Comparison of ENCODE assay signal across 8 cellular contexts in the genomic region with DNA sequence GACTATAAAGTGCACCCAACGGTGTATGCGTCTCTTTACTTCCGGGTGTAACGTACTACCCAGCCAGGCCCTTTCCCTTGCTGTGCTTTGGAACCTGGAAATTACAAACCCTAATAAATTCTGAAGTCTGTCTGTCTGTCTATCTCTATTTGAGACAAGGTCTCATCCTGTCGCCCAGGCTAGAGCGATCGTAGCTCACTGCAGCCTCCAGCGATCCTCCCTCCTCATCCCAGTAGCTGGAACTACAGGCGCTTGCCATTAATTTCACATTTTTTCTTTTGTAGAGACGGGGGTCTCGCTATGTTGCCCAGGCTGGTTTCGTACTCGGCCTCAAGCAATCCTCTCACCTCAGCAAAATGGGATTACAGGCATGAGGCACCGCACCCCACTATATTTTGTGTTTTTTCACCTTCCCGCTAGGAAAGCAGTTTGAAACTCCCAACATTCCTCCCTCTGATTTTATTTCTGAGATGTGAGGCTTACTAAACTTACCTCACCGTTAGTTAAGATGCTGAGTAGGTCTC. TPM values are rescaled to one million over a fixed set of nuclear protein-coding genes. Genes with fewer than 3 reads are reported as not detected.
DNase-seq lines count a peak whose midpoint lies in the region; ATAC-seq, FAIRE-seq and TF ChIP-seq lines count a peak whose summit lies in the region.

No MANE protein-coding gene starts in this region.

- BruUV-seq in endothelial cell of umbilical vein (replicated peaks; lab: Mats Ljungman, UMichigan): no TSS peak

- no peak for TF ChIP-seq POLR2A in endothelial cell of umbilical vein (IDR thresholded peaks at IDR 0.05; ENCODE audit: low read depth, low read length)

- H3K9me3 ChIP-seq in OCI-LY1 (ENCODE audit: low read length) (no peaks in the 10 kb centered on the region), endothelial cell of umbilical vein (replicated peaks; ENCODE audit: control insufficient read depth, insufficient read depth, low read length) (no peaks in the 10 kb centered on the region), neural cell (ENCODE audit: low read length) (no peaks in the 10 kb centered on the region)

- TF ChIP-seq EP300 in neural cell (conservative IDR thresholded peaks at IDR 0.05; ENCODE audit: poor library complexity, severe bottlenecking): no peak

- no peak for TF ChIP-seq CTCF in OCI-LY1 (IDR thresholded peaks at IDR 0.05; ENCODE audit: low read length)
- no peak for TF ChIP-seq CTCF in endothelial cell of umbilical vein (IDR thresholded peaks at IDR 0.05; ENCODE audit: extremely low read depth in 1 of 2, insufficient read depth in 1 of 2, low read depth in 1 of 2, low read length in 2 of 2)
- TF ChIP-seq CTCF in neural cell (IDR thresholded peaks at IDR 0.05; ENCODE audit: poor library complexity, severe bottlenecking): no peak

- CTCF ChIA-PET in endothelial cell of umbilical vein (lab: Charles Lee): interaction anchor here (0.9 to 3.4 kb wide), 4 partner anchors 12 to 476 kb away, joined by 3 to 11 read pairs (median 8); no protein-coding TSS in a partner anchor

- no peak for TF ChIP-seq RAD21 in neural cell (conservative IDR thresholded peaks at IDR 0.05)

- H3K4me1 ChIP-seq in OCI-LY1 (ENCODE audit: insufficient read depth, low read length, severe bottlenecking): peaks cover 23% of the 10 kb centered on the region
- peaks cover 21% of the 10 kb centered on the region for H3K4me1 ChIP-seq in endothelial cell of umbilical vein (ENCODE audit: control insufficient read depth, extremely low read depth, insufficient read depth, low read length)

- H3K79me2 ChIP-seq in OCI-LY1 (ENCODE audit: insufficient read depth, low read length): peaks cover 12% of the 10 kb centered on the region
- peaks cover 20% of the 10 kb centered on the region for H3K79me2 ChIP-seq in endothelial cell of umbilical vein (ENCODE audit: control insufficient read depth, insufficient read depth, low read length)
- peaks cover 23% of the 10 kb centered on the region for H3K79me2 ChIP-seq in neural cell (replicated peaks; ENCODE audit: insufficient read depth, low read length)

- POLR2A ChIA-PET in endothelial cell of umbilical vein (lab: Charles Lee): interaction anchor here (0.6 to 2.2 kb wide), 4 partner anchors 37 to 476 kb away, joined by 3 to 7 read pairs (median 4); no protein-coding TSS in a partner anchor

- H3K27me3 ChIP-seq in OCI-LY1 (ENCODE audit: insufficient read depth, low read length) (no peaks in the 10 kb centered on the region), endothelial cell of umbilical vein (ENCODE audit: control insufficient read depth in 2 of 2, insufficient read depth in 2 of 2, low read length in 2 of 2) (peaks cover 0 to 13% of the 10 kb centered on the region in 2 experiments), neural cell (ENCODE audit: insufficient read depth, low read depth, low read length) (no peaks in the 10 kb centered on the region)

- ATAC-seq in GM18861 (IDR thresholded peaks at IDR 0.05; ENCODE audit: unreplicated experiment) (peak; percentile 41), HG02571 (IDR thresholded peaks at IDR 0.05; ENCODE audit: unreplicated experiment) (peak; percentile 42)

- no peaks in the 10 kb centered on the region for H4K20me1 ChIP-seq in OCI-LY1 (ENCODE audit: insufficient read depth, low read length)
- peaks cover 2% of the 10 kb centered on the region for H4K20me1 ChIP-seq in endothelial cell of umbilical vein (replicated peaks; ENCODE audit: control insufficient read depth, extremely low read depth, insufficient read depth, low read length)
- H4K20me1 ChIP-seq in neural cell (ENCODE audit: insufficient read depth): no peaks in the 10 kb centered on the region

- no peaks in the 10 kb centered on the region for H3K9me2 ChIP-seq in OCI-LY1 (ENCODE audit: low read depth, low read length)
- no peaks in the 10 kb centered on the region for H3K9me2 ChIP-seq in neural cell (ENCODE audit: insufficient read depth, low read length)

- H3K36me3 ChIP-seq in OCI-LY1 (ENCODE audit: insufficient read depth, low read length) (peaks cover 27% of the 10 kb centered on the region), endothelial cell of umbilical vein (ENCODE audit: control insufficient read depth in 2 of 2, extremely low read depth in 1 of 2, insufficient read depth in 2 of 2, low read length in 2 of 2) (peaks cover under 1 to 16% of the 10 kb centered on the region in 2 experiments), neural cell (ENCODE audit: insufficient read depth, low read length) (no peaks in the 10 kb centered on the region)

- peak overlapping the region; percentile 91 for H3K9ac ChIP-seq in OCI-LY1 (ENCODE audit: low read length)
- H3K9ac ChIP-seq in endothelial cell of umbilical vein (replicated peaks; ENCODE audit: extremely low read depth, insufficient read depth, low read length): peak overlapping the region; percentile 94
- H3K9ac ChIP-seq in neural cell (ENCODE audit: low read length): peak overlapping the region; percentile 94

- no peak for FAIRE-seq in endothelial cell of umbilical vein (lab: Jason Lieb, UNC)

- H3K4me2 ChIP-seq in OCI-LY1 (ENCODE audit: low read length) (peak overlapping the region; percentile 67), endothelial cell of umbilical vein (ENCODE audit: insufficient read depth, low read length) (peak overlapping the region; percentile 90), neural cell (ENCODE audit: low read length) (peak overlapping the region; percentile 66)

- H2AFZ ChIP-seq in OCI-LY1 (ENCODE audit: low read length) (peak overlapping the region; percentile 63), endothelial cell of umbilical vein (ENCODE audit: low read depth, low read length) (peak overlapping the region; percentile 94), neural cell (ENCODE audit: low read depth, low read length) (peak overlapping the region; percentile 95)

- intact Hi-C loops in endothelial cell of umbilical vein (cut with micrococcal nuclease): loop anchor here (10.0 kb wide), 1 partner anchor 208 kb away; no protein-coding TSS in a partner anchor

- DNase-seq in endothelial cell of umbilical vein (ENCODE audit: low read depth, low spot score): no peak
- no peak for DNase-seq in NCI-H1417 (lab: John Stamatoyannopoulos, UW)
- no peak for DNase-seq in NCI-H1417 treated with DMSO at 0.1 percent for 48 hours (lab: John Stamatoyannopoulos, UW)
- no peak for DNase-seq in NCI-H187 (lab: John Stamatoyannopoulos, UW)

- dilution Hi-C loops in endothelial cell of umbilical vein (cut with MboI; ENCODE audit: extremely low pct_ligation_motif_present, low sequenced_read_pairs): no loop called here

- H3K9me1 ChIP-seq in endothelial cell of umbilical vein (replicated peaks; ENCODE audit: control insufficient read depth, extremely low read depth, insufficient read depth, low read length): no peaks in the 10 kb centered on the region

- H3F3A ChIP-seq in OCI-LY1 (ENCODE audit: insufficient read depth, low read length): no peaks in the 10 kb centered on the region
- H3F3A ChIP-seq in neural cell (ENCODE audit: insufficient read depth, low read length, poor library complexity, severe bottlenecking): no peaks in the 10 kb centered on the region

- H3K4me3 ChIP-seq in OCI-LY1 (ENCODE audit: low read depth, low read length, poor library complexity, severe bottlenecking) (peak overlapping the region; percentile 88), endothelial cell of umbilical vein (replicated peaks in 1 of 3; ENCODE audit: insufficient read depth in 1 of 3, low read depth in 1 of 3, low read length in 3 of 3) (peak overlapping the region; percentile 51 to 98 (median 79)), neural cell (ENCODE audit: low read length) (peak overlapping the region; percentile 88)

- peak overlapping the region; percentile 84 for H3K27ac ChIP-seq in OCI-LY1 (ENCODE audit: low read depth, low read length, poor library complexity, severe bottlenecking)
- H3K27ac ChIP-seq in endothelial cell of umbilical vein (ENCODE audit: insufficient read depth, low read depth, low read length): peak overlapping the region; percentile 89
- peak overlapping the region; percentile 94 for H3K27ac ChIP-seq in neural cell (ENCODE audit: low read length)

TF ChIP-seq in endothelial cell of umbilical vein, 7 proteins besides CTCF, POLR2A, EP300 and RAD21 (continues in another document):
- no peak for TF ChIP-seq POLR2AphosphoS5 (IDR thresholded peaks at IDR 0.05; ENCODE audit: insufficient read depth, low read depth, low read length)
- no peak for TF ChIP-seq GATA2 (IDR thresholded peaks at IDR 0.05; ENCODE audit: insufficient read depth, insufficient read length, low read depth, low read length)
- no peak for TF ChIP-seq FOS (IDR thresholded peaks at IDR 0.05; ENCODE audit: borderline replicate concordance, insufficient read depth, low read length)
- no peak for TF ChIP-seq MYC (IDR thresholded peaks at IDR 0.05; ENCODE audit: low read depth, low read length)

TF ChIP-seq in neural cell, 6 proteins besides CTCF, POLR2A, EP300 and RAD21:
- no peak for TF ChIP-seq MXI1 (conservative IDR thresholded peaks at IDR 0.05; ENCODE audit: poor library complexity, severe bottlenecking)
- TF ChIP-seq POLR2AphosphoS5 (IDR thresholded peaks at IDR 0.05): no peak

RNA-seq across cellular contexts. Expression of gene RNF6, which starts 0.5 kb away (rescaled TPM):
- 36.4 and 38.3 TPM in 2 replicates for total RNA-seq in endothelial cell of umbilical vein
- 9.4 and 12.7 TPM in 2 replicates for polyA plus RNA-seq in endothelial cell of umbilical vein
- 19.3 and 20.3 TPM in 2 replicates for polyA plus RNA-seq in endothelial cell of umbilical vein (2011; cell fraction: cytosol; rRNA removed)
- polyA plus RNA-seq in endothelial cell of umbilical vein (2011; cell fraction: nucleus; rRNA removed): 20.0 and 21.9 TPM in 2 replicates
- polyA plus RNA-seq in endothelial cell of umbilical vein (2012): 38.2 and 43.6 TPM in 2 replicates
- polyA minus RNA-seq in endothelial cell of umbilical vein: 26.8 and 32.1 TPM in 2 replicates
- 20.4 TPM for polyA minus RNA-seq in endothelial cell of umbilical vein (2011; cell fraction: cytosol; rRNA and poly(A)+ RNA removed)
- polyA minus RNA-seq in endothelial cell of umbilical vein (2011; cell fraction: nucleus; rRNA and poly(A)+ RNA removed): 23.5 and 23.9 TPM in 2 replicates
- polyA plus RNA-seq in neural cell: 15.2 and 15.8 TPM in 2 replicates
- polyA minus RNA-seq in neural cell: 37.0 and 44.5 TPM in 2 replicates

RNA-seq across cellular contexts. Expression of gene CDK8, which starts 31.3 kb away (rescaled TPM):
- total RNA-seq in endothelial cell of umbilical vein: 11.9 and 13.3 TPM in 2 replicates
- polyA plus RNA-seq in endothelial cell of umbilical vein (11.5 and 12.2 TPM in 2 replicates), neural cell (51.0 and 58.9 TPM in 2 replicates)
- 10.3 and 11.8 TPM in 2 replicates for polyA plus RNA-seq in endothelial cell of umbilical vein (2011; cell fraction: cytosol; rRNA removed)
- 27.8 and 29.7 TPM in 2 replicates for polyA plus RNA-seq in endothelial cell of umbilical vein (2011; cell fraction: nucleus; rRNA removed)
- 9.8 and 12.7 TPM in 2 replicates for polyA plus RNA-seq in endothelial cell of umbilical vein (2012)
- polyA minus RNA-seq in endothelial cell of umbilical vein (19.1 and 22.7 TPM in 2 replicates), neural cell (102 and 107 TPM in 2 replicates)
- polyA minus RNA-seq in endothelial cell of umbilical vein (2011; cell fraction: cytosol; rRNA and poly(A)+ RNA removed): 6.0 TPM
- polyA minus RNA-seq in endothelial cell of umbilical vein (2011; cell fraction: nucleus; rRNA and poly(A)+ RNA removed): 12.6 and 13.2 TPM in 2 replicates
